9 cellular contexts compared by ENCODE assay signal in the genomic region with DNA sequence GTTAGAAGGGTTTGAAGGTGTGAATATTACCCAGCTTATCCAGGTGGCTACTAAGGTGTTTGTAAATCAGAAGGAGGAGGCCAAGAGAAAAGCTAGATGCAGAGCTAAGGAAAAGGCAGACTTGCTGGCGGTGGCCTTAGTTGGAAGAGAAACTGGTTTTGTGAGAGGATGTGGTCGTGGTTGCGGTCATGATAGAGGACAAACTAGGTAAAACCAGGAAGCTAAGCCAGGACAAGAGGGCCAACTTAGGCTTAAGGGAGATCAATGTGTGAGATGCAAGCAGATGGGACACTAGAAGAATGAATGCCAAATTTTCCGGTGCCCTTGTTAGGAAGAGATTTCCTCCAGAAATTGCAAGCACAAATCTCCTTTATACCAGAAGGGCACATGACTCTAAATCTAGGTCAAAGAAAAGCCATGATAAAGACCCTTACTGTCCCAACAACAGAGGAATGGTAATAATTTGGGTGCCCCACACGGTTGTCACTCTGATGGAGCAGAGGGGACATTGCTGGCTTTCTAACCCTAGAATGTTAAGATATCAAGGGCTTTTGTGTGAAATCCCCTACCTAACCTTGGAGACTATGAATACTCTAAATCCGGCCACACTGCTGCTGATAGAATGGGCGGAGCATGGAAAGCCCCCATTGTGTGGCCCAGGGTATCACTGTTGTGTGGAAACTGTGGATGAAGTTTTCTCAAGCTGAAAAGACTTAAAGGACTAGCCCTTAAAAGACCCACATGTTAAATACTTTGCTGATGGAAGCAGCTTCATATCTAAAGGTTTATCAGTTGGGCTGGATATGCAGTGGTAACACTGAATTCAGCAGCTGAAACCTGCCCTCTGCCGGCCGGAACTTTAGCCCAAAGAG. TPM values are rescaled to one million over a fixed set of nuclear protein-coding genes. Genes with fewer than 3 reads are reported as not detected.
A peak's percentile ranks its signal among the peaks of the same experiment; 100 is the strongest.
DNase-seq lines count a peak whose midpoint lies in the region; ATAC-seq and TF ChIP-seq lines count a peak whose summit lies in the region.
"Had no signal": no experiment of that assay in that cellular context is flagged by ENCODE, and none has a peak within 500 bp of the region (broad histone marks: within the 10 kb centered on the region; RNA-seq: fewer than 3 reads in every experiment).

No MANE protein-coding gene starts in this region.

- H3K9me3 Mint-ChIP-seq in neural progenitor cell, result peaks cover 39% of the 10 kb centered on the region

- peak; percentile 72 for TF ChIP-seq CTCF in GM06990 (IDR thresholded peaks at IDR 0.05; ENCODE audit: insufficient read depth, low read length, poor library complexity, severe bottlenecking)
- no peak for TF ChIP-seq CTCF in neural progenitor cell (IDR thresholded peaks at IDR 0.05)

- H3K4me2 ChIP-seq in neural progenitor cell, result no peak overlapping the region

- H2AFZ ChIP-seq in neural progenitor cell (replicated peaks), result no peak overlapping the region

- peaks cover 6% of the 10 kb centered on the region for H3K27me3 Mint-ChIP-seq in neural progenitor cell (ENCODE audit: insufficient read depth, low read depth)

- no peak overlapping the region for H3K4me3 Mint-ChIP-seq in neural progenitor cell
- H3K4me3 Mint-ChIP-seq: nephron had no signal

- ATAC-seq in GM19438 (IDR thresholded peaks at IDR 0.05; ENCODE audit: low read depth, unreplicated experiment) (peak; percentile 89), HG03442 (IDR thresholded peaks at IDR 0.05; ENCODE audit: unreplicated experiment) (peak; percentile 44)

- H3K79me2 ChIP-seq in neural progenitor cell (ENCODE audit: low read depth), result no peaks in the 10 kb centered on the region

- H3K4me1 Mint-ChIP-seq in neural progenitor cell, result no peaks in the 10 kb centered on the region
- H3K4me1 Mint-ChIP-seq: nephron had no signal

- no peaks in the 10 kb centered on the region for H3K27me3 ChIP-seq in GM06990 (replicated peaks; ENCODE audit: control insufficient read depth, insufficient read depth, low read length)
- no peaks in the 10 kb centered on the region for H3K27me3 ChIP-seq in neural progenitor cell

- peak; percentile 66 for DNase-seq in GM06990 (ENCODE audit: extremely low read depth, insufficient read length)
- DNase-seq in T-helper 9 cell, result peak; percentile 46
- DNase-seq in germinal center (ENCODE audit: low spot score), result peak; percentile 51
- no peak for DNase-seq in SIG-M5 treated with dmso at 0.1 percent for 504 hours (lab: John Stamatoyannopoulos, UW; ENCODE audit: unreplicated experiment)
- no peak for DNase-seq in GM19240 (ENCODE audit: insufficient read length, low spot score)
- DNase-seq in neural progenitor cell (ENCODE audit: low spot score), result no peak

- H3K4me3 ChIP-seq in GM06990 (replicated peaks; ENCODE audit: low read depth, low read length) (no peak overlapping the region), neural progenitor cell (no peak overlapping the region)

- no peak overlapping the region for H3K9ac ChIP-seq in neural progenitor cell

- no peak overlapping the region for H3K27ac ChIP-seq in neural progenitor cell

- H3F3A ChIP-seq in neural progenitor cell (ENCODE audit: low read depth), result no peaks in the 10 kb centered on the region

- H3K36me3 ChIP-seq in GM06990 (ENCODE audit: control insufficient read depth, insufficient read depth, low read length) (no peaks in the 10 kb centered on the region), neural progenitor cell (no peaks in the 10 kb centered on the region)

- no peaks in the 10 kb centered on the region for H4K20me1 ChIP-seq in neural progenitor cell (ENCODE audit: low read depth)

- H3K36me3 Mint-ChIP-seq in neural progenitor cell, result peaks cover 3% of the 10 kb centered on the region

- H3K9me3 ChIP-seq in neural progenitor cell (ENCODE audit: low read depth), result no peaks in the 10 kb centered on the region

- H3K27ac Mint-ChIP-seq in neural progenitor cell, result no peak overlapping the region
- H3K27ac Mint-ChIP-seq: nephron had no signal

- H3K4me1 ChIP-seq in neural progenitor cell, result no peaks in the 10 kb centered on the region

RNA-seq across cellular contexts. Expression of a gene that starts 7.8 kb away (rescaled TPM):
- not detected in 2 replicates for total RNA-seq in neural progenitor cell (ENCODE audit: low replicate concordance)

RNA-seq across cellular contexts. Expression of a gene that starts 53.6 kb away (rescaled TPM):
- total RNA-seq in neural progenitor cell (ENCODE audit: low replicate concordance), result 22.7 and 34.0 TPM in 2 replicates

Comparison
In these comparisons a context has a peak if more than half of its experiments do, and no peak if none do; other contexts are left out.
1. DNase-seq: peak in GM06990 (single experiment), T-helper 9 cell (single experiment) and germinal center (single experiment); none in SIG-M5 treated with dmso at 0.1 percent for 504 hours (single experiment), GM19240 (single experiment) and neural progenitor cell (single experiment).